8 cellular contexts compared by ENCODE assay signal in the genomic region with DNA sequence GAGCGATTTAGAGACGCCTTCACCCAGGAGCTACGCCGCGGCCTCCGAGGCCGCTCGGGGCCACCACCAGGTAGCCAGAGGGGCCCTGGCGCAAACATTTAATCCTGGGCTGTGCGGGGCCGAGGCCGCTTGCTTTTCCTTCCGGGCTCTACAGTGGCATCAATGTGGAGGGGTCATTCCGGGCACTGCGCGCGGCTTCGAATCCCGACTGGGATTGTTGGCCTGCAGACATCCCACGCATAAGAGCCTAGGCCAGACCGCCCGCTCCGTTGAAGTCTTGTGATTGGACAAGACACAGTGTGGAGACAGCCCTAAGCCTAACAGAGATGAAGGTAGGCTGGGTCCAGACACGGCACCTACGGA. TPM values are rescaled to one million over a fixed set of nuclear protein-coding genes. Genes with fewer than 3 reads are reported as not detected.
DNase-seq lines count a peak whose midpoint lies in the region; ATAC-seq, FAIRE-seq and TF ChIP-seq lines count a peak whose summit lies in the region.

No MANE protein-coding gene starts in this region.

- H4K91ac ChIP-seq in H1 (replicated peaks; ENCODE audit: insufficient read length, low read length) = no peak overlapping the region

- H3K27me3 ChIP-seq in H1 (replicated peaks in 1 of 4; ENCODE audit: control insufficient read depth in 3 of 4, extremely low read depth in 1 of 4, insufficient read depth in 3 of 4, low read length in 3 of 4) (no peaks in the 10 kb centered on the region), mucosa of stomach (ENCODE audit: control insufficient read depth, insufficient read depth, low read length) (no peaks in the 10 kb centered on the region)

- peaks cover 0 to 9% of the 10 kb centered on the region in 2 experiments for H4K20me1 ChIP-seq in H1 (replicated peaks in 1 of 2; ENCODE audit: control insufficient read depth in 1 of 2, insufficient read depth in 2 of 2, low read length in 2 of 2)

- peak; percentile 2 for ATAC-seq in GM18858 (IDR thresholded peaks at IDR 0.05; ENCODE audit: unreplicated experiment)
- ATAC-seq in HG02870 (IDR thresholded peaks at IDR 0.05; ENCODE audit: unreplicated experiment) = peak; percentile 2

- no peak for TF ChIP-seq EP300 in H1 (IDR thresholded peaks at IDR 0.05; ENCODE audit: borderline replicate concordance in 1 of 2, low read depth in 2 of 2, low read length in 2 of 2)

- whole genome bisulfite sequencing in H1 (ENCODE audit: extremely low coverage in 1 of 2, insufficient coverage in 1 of 2, insufficient read length in 1 of 2, insufficient replicate concordance in 2 of 2, low coverage in 1 of 2, low lambda C conversion rate in 2 of 2, missing lambda C conversion rate in 1 of 2), 2 experiments = 2% methylated on average over 25 of the region's 25 CpGs; no CpG with 5 or more reads in 1 of the 2 experiments

- peak overlapping the region; percentile 72; the same call in 1 of the 2 replicates for H2BK5ac ChIP-seq in H1 (ENCODE audit: low read depth, low read length)

- H4K8ac ChIP-seq in H1 (ENCODE audit: extremely low read depth, insufficient read depth, low read length) = peak overlapping the region; percentile 93; the same call in 1 of the 2 replicates

- peak overlapping the region; percentile 49 for H3K56ac ChIP-seq in H1 (replicated peaks; ENCODE audit: insufficient read length, low read depth, low read length)

- no peak overlapping the region for H3K23ac ChIP-seq in H1 (ENCODE audit: insufficient read length)

- H4K5ac ChIP-seq in H1 (ENCODE audit: insufficient read length, low read depth, low read length) = peak overlapping the region; percentile 56

- no peak overlapping the region for H2BK12ac ChIP-seq in H1 (ENCODE audit: low read depth, low read length)

- peaks cover 17 to 47% of the 10 kb centered on the region in 2 experiments for H3K79me2 ChIP-seq in H1 (ENCODE audit: control insufficient read depth in 1 of 2, insufficient read depth in 2 of 2, low read length in 2 of 2)

- H3K9ac ChIP-seq in H1 (replicated peaks in 1 of 4; ENCODE audit: extremely low read depth in 1 of 4, low read depth in 3 of 4, low read length in 3 of 4) (peak overlapping the region; percentile 85 to 93 (median 92)), mucosa of stomach (ENCODE audit: low read length) (peak overlapping the region; percentile 90)

- no peak overlapping the region for H2BK20ac ChIP-seq in H1 (ENCODE audit: low read length)

- no peak for FAIRE-seq in H1 (lab: Jason Lieb, UNC)
- no peak for FAIRE-seq in urothelium cell line (lab: Jason Lieb, UNC)

- CTCF ChIA-PET in H1 (lab: Charles Lee; ENCODE audit: partially characterized antibody) = interaction anchor here (0.5 to 2.4 kb wide), 4 partner anchors 8 to 418 kb away, joined by 3 to 7 read pairs (median 4); no protein-coding TSS in a partner anchor

- H3K23me2 ChIP-seq in H1 (ENCODE audit: low read depth, low read length) = peaks cover 6% of the 10 kb centered on the region

- no peak overlapping the region for H2AK5ac ChIP-seq in H1 (ENCODE audit: low read depth, low read length)

- peak overlapping the region; percentile 78 to 99 (median 89) for H3K4me3 ChIP-seq in H1 (ENCODE audit: extremely low read depth in 1 of 4, insufficient read depth in 2 of 4, low read depth in 3 of 4, low read length in 4 of 4)
- H3K4me3 ChIP-seq in mucosa of stomach (ENCODE audit: low read length) = peak overlapping the region; percentile 74

- DNase-seq in RPMI7951 (ENCODE audit: low read depth) (peak; percentile 10), H1 (ENCODE audit: low read depth in 1 of 2, low spot score in 2 of 2) (no peak), cortex of kidney (lab: John Stamatoyannopoulos, UW) (no peak), NCI-H1930 (lab: John Stamatoyannopoulos, UW) (no peak), urothelium cell line (ENCODE audit: low spot score) (no peak)

- H3K4me1 ChIP-seq in H1 (replicated peaks in 1 of 4; ENCODE audit: control insufficient read depth in 3 of 4, insufficient read depth in 4 of 4, low read length in 3 of 4) (peaks cover 3 to 8% (median 4%) of the 10 kb centered on the region in 4 experiments), mucosa of stomach (ENCODE audit: control insufficient read depth, insufficient read depth, low read length) (peaks cover 9% of the 10 kb centered on the region)

- no peak for TF ChIP-seq RAD21 in H1 (IDR thresholded peaks at IDR 0.05 in 1 of 2, conservative IDR thresholded peaks at IDR 0.05 in 1 of 2; ENCODE audit: low read depth in 2 of 2, low read length in 2 of 2)

- H3K14ac ChIP-seq in H1 (ENCODE audit: insufficient read length) = no peak overlapping the region

- H3K4ac ChIP-seq in H1 (replicated peaks; ENCODE audit: insufficient read length, low read depth, low read length) = peak overlapping the region; percentile 66

- no peak for TF ChIP-seq POLR2A in H1 (IDR thresholded peaks at IDR 0.05; ENCODE audit: control extremely low read depth in 1 of 2, low read depth in 2 of 2, low read length in 2 of 2)

- H3K36me3 ChIP-seq in H1 (ENCODE audit: control insufficient read depth in 2 of 4, insufficient read depth in 4 of 4, low read length in 3 of 4) = peaks cover 2 to 17% (median 11%) of the 10 kb centered on the region in 4 experiments
- H3K36me3 ChIP-seq in mucosa of stomach (ENCODE audit: control insufficient read depth, insufficient read depth, low read length) = peaks cover 6% of the 10 kb centered on the region

- POLR2A ChIA-PET in H1 (lab: Charles Lee; ENCODE audit: partially characterized antibody) = interaction anchor here (0.6 to 2.6 kb wide), 12 partner anchors 8 to 376 kb away, joined by 3 to 11 read pairs (median 6); partner anchors contain the start of gene SENP5

- no peak overlapping the region for H2AFZ ChIP-seq in H1 (ENCODE audit: low read length)

- no peak overlapping the region for H2BK120ac ChIP-seq in H1 (replicated peaks; ENCODE audit: low read depth, low read length)

- peak overlapping the region; percentile 66; the same call in 1 of the 2 replicates for H3K27ac ChIP-seq in H1 (ENCODE audit: low read depth, low read length)

- H2BK15ac ChIP-seq in H1 (ENCODE audit: low read length) = no peak overlapping the region

- no peak for TF ChIP-seq CTCF in H1 (IDR thresholded peaks at IDR 0.05; ENCODE audit: control extremely low read depth in 1 of 3, insufficient read depth in 1 of 3, low read depth in 1 of 3, low read length in 3 of 3)

- peaks cover 9% of the 10 kb centered on the region; the same call in 1 of the 2 replicates for H3K79me1 ChIP-seq in H1 (ENCODE audit: low read depth, low read length)

- H3K4me2 ChIP-seq in H1 (ENCODE audit: insufficient read depth in 1 of 2, low read depth in 2 of 2, low read length in 2 of 2) = peak overlapping the region; percentile 85 to 92

- no peak overlapping the region for H3K18ac ChIP-seq in H1 (ENCODE audit: extremely low read depth, low read length)

- H3K9me3 ChIP-seq in H1 (ENCODE audit: insufficient read depth in 2 of 2, low read depth in 1 of 2, low read length in 1 of 2) = no peaks in the 10 kb centered on the region
- no peaks in the 10 kb centered on the region for H3K9me3 ChIP-seq in mucosa of stomach (ENCODE audit: control insufficient read depth, low read length)

TF ChIP-seq in H1, 55 proteins besides CTCF, POLR2A, EP300 and RAD21:
- TF ChIP-seq KDM5A (IDR thresholded peaks at IDR 0.05; ENCODE audit: low read length) (peak; percentile 37; the same call in 1 of the 2 replicates), JUN (IDR thresholded peaks at IDR 0.05; ENCODE audit: low read depth, low read length) (no peak), RFX5 (IDR thresholded peaks at IDR 0.05; ENCODE audit: borderline replicate concordance, low read depth, low read length) (no peak)

RNA-seq across cellular contexts. Expression of gene NCBP2, which starts 0.6 kb away (rescaled TPM):
- total RNA-seq in RPMI7951 (2014; rRNA removed; shearing (Covaris generic)) = 73.3 and 80.0 TPM in 2 replicates
- 96.7 and 100 TPM in 2 replicates for total RNA-seq in H1 (2021; fragmentation: NEBNext Ultra II Directional; extraction: Animal tissue kit (Norgen Biotek cat#: 25700))
- polyA plus RNA-seq in H1 (2011; rRNA removed) = 34.1 and 35.4 TPM in 2 replicates
- polyA plus RNA-seq in H1 (2011; cell fraction: cytosol; rRNA removed) = 78.7 TPM
- 17.6 TPM for polyA plus RNA-seq in H1 (2011; cell fraction: nucleus; rRNA removed)
- 73.1 to 107 TPM (median 85.0 TPM) in 4 replicates for polyA plus RNA-seq in H1 (2012, experiment 1 of 2)
- polyA plus RNA-seq in H1 (2012, experiment 2 of 2) = 12.1 TPM
- 60.4 TPM for polyA plus RNA-seq in H1 (2013, experiment 1 of 2)
- polyA plus RNA-seq in H1 (2013, experiment 2 of 2) = 59.2 TPM
- 29.7 and 40.0 TPM in 2 replicates for polyA minus RNA-seq in H1 (2011; rRNA and poly(A)+ RNA removed)
- 23.6 TPM for polyA minus RNA-seq in H1 (2011; cell fraction: cytosol; rRNA and poly(A)+ RNA removed)
- polyA minus RNA-seq in H1 (2011; cell fraction: nucleus; rRNA and poly(A)+ RNA removed) = 23.0 TPM

RNA-seq across cellular contexts. Expression of gene PIGZ, which starts 25.7 kb away (rescaled TPM):
- total RNA-seq in RPMI7951 (2014; rRNA removed; shearing (Covaris generic)) = 2.8 and 4.5 TPM in 2 replicates
- total RNA-seq in H1 (2021; fragmentation: NEBNext Ultra II Directional; extraction: Animal tissue kit (Norgen Biotek cat#: 25700)) = not detected in 2 replicates
- 0.32 and 0.57 TPM in 2 replicates for polyA plus RNA-seq in H1 (2011; rRNA removed)
- polyA plus RNA-seq in H1 (2011; cell fraction: cytosol; rRNA removed) = 0.30 TPM
- polyA plus RNA-seq in H1 (2011; cell fraction: nucleus; rRNA removed) = 0.83 TPM
- polyA plus RNA-seq in H1 (2012, experiment 1 of 2) = 0.51 to 0.74 TPM (median 0.63 TPM) in 4 replicates
- polyA plus RNA-seq in H1 (2012, experiment 2 of 2) = 0.26 TPM
- 0.22 TPM for polyA plus RNA-seq in H1 (2013, experiment 1 of 2)
- 0.15 TPM for polyA plus RNA-seq in H1 (2013, experiment 2 of 2)
- 0.10 and 1.1 TPM in 2 replicates for polyA minus RNA-seq in H1 (2011; rRNA and poly(A)+ RNA removed)
- polyA minus RNA-seq in H1 (2011; cell fraction: cytosol; rRNA and poly(A)+ RNA removed) = 0.37 TPM
- polyA minus RNA-seq in H1 (2011; cell fraction: nucleus; rRNA and poly(A)+ RNA removed) = not detected
